1 cellular context compared by ENCODE assay signal in the genomic region with DNA sequence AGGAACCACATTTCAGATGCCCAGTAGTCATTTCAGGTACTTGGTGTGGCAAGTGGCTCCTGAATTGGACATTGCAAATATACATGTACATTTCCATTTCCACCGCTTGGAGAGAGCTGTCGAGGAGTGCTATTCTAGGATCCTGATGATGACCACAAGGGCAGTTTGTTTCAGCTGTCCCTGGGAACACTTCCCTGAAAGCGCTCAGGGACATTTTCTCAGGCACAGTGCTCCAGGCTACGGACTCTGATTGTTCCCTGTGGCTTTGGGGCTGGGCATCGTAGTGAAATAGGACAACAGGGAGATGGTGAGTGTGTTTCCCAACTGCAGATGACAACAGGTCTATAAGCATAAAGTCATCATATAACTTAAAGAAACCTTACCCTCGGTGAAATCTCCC.
TF ChIP-seq lines count a peak whose summit lies in the region.

No MANE protein-coding gene starts in this region.

TF ChIP-seq in HepG2, 621 proteins besides CTCF, POLR2A, EP300 and RAD21:
- TF ChIP-seq, protein P1, sequence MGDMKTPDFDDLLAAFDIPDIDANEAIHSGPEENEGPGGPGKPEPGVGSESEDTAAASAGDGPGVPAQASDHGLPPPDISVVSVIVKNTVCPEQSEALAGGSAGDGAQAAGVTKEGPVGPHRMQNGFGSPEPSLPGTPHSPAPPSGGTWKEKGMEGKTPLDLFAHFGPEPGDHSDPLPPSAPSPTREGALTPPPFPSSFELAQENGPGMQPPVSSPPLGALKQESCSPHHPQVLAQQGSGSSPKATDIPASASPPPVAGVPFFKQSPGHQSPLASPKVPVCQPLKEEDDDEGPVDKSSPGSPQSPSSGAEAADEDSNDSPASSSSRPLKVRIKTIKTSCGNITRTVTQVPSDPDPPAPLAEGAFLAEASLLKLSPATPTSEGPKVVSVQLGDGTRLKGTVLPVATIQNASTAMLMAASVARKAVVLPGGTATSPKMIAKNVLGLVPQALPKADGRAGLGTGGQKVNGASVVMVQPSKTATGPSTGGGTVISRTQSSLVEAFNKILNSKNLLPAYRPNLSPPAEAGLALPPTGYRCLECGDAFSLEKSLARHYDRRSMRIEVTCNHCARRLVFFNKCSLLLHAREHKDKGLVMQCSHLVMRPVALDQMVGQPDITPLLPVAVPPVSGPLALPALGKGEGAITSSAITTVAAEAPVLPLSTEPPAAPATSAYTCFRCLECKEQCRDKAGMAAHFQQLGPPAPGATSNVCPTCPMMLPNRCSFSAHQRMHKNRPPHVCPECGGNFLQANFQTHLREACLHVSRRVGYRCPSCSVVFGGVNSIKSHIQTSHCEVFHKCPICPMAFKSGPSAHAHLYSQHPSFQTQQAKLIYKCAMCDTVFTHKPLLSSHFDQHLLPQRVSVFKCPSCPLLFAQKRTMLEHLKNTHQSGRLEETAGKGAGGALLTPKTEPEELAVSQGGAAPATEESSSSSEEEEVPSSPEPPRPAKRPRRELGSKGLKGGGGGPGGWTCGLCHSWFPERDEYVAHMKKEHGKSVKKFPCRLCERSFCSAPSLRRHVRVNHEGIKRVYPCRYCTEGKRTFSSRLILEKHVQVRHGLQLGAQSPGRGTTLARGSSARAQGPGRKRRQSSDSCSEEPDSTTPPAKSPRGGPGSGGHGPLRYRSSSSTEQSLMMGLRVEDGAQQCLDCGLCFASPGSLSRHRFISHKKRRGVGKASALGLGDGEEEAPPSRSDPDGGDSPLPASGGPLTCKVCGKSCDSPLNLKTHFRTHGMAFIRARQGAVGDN (CRISPR knock-in tag; IDR thresholded peaks at IDR 0.05) = no peak
- TF ChIP-seq CHD4 (IDR thresholded peaks at IDR 0.05; ENCODE audit: borderline replicate concordance, low read length) (no peak), NFYB (CRISPR knock-in tag; IDR thresholded peaks at IDR 0.05) (no peak), ZSCAN9 (CRISPR knock-in tag; IDR thresholded peaks at IDR 0.05; ENCODE audit: borderline replicate concordance) (no peak), RBM22 (optimal IDR thresholded peaks at IDR 0.05; ENCODE audit: low read length) (peak; percentile 54), NFIB (CRISPR knock-in tag; IDR thresholded peaks at IDR 0.05; ENCODE audit: borderline replicate concordance) (no peak), ZBTB7B (CRISPR knock-in tag; IDR thresholded peaks at IDR 0.05) (no peak), HMG20A (CRISPR knock-in tag; IDR thresholded peaks at IDR 0.05; ENCODE audit: borderline replicate concordance) (no peak)
- TF ChIP-seq, protein P2, sequence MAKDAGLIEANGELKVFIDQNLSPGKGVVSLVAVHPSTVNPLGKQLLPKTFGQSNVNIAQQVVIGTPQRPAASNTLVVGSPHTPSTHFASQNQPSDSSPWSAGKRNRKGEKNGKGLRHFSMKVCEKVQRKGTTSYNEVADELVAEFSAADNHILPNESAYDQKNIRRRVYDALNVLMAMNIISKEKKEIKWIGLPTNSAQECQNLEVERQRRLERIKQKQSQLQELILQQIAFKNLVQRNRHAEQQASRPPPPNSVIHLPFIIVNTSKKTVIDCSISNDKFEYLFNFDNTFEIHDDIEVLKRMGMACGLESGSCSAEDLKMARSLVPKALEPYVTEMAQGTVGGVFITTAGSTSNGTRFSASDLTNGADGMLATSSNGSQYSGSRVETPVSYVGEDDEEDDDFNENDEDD (CRISPR knock-in tag; IDR thresholded peaks at IDR 0.05; ENCODE audit: borderline replicate concordance) = no peak
TF ChIP-seq in HepG2: peak in this region for 1.
